ENCODE assay signal across 10 cellular contexts in genomic region chr15:81297580-81298575, GRCh38. TPM values are rescaled to one million over a fixed set of nuclear protein-coding genes. Genes with fewer than 3 reads are reported as not detected.
DNase-seq lines count a peak whose midpoint lies in the region; ATAC-seq and TF ChIP-seq lines count a peak whose summit lies in the region.
"Had no signal": no experiment of that assay in that cellular context is flagged by ENCODE, and none has a peak within 500 bp of the region (broad histone marks: within the 10 kb centered on the region; RNA-seq: fewer than 3 reads in every experiment).

No MANE protein-coding gene starts in this region.

- H3K4me3 ChIP-seq in esophagus (ENCODE audit: low read depth in 1 of 2, low read length in 2 of 2) (peak overlapping the region; percentile 27 to 35), suprapubic skin (peak overlapping the region; percentile 28), prostate gland (peak overlapping the region in 1 of 2 donors; percentile 1)
- H3K4me3 ChIP-seq: SJCRH30 had no signal

- WGBS in esophagus, 2 donors: 61 to 63% methylated on average over 4 of the region's 4 CpGs
- WGBS in suprapubic skin: 70% methylated on average over 3 of the region's 4 CpGs
- WGBS in prostate gland: 90% methylated on average over 4 of the region's 4 CpGs

- H3K27ac ChIP-seq in esophagus (ENCODE audit: low read depth in 2 of 2, low read length in 1 of 2) (peak overlapping the region; percentile 52 to 72), suprapubic skin (peak overlapping the region; percentile 34), prostate gland (peak overlapping the region in 1 of 2 donors; percentile 18)
- H3K27ac ChIP-seq: SJCRH30 had no signal

- H3K9me3 ChIP-seq in esophagus (ENCODE audit: control insufficient read depth in 2 of 2, insufficient read depth in 1 of 2, low read depth in 1 of 2, low read length in 1 of 2) (no peaks in the 10 kb centered on the region), suprapubic skin (no peaks in the 10 kb centered on the region), prostate gland (no peaks in the 10 kb centered on the region)
- H3K9me3 ChIP-seq: SJCRH30 had no signal

- H3K36me3 ChIP-seq in esophagus (ENCODE audit: control insufficient read depth in 2 of 2, insufficient read depth in 2 of 2, low read length in 1 of 2) (no peaks in the 10 kb centered on the region), suprapubic skin (peaks cover 31% of the 10 kb centered on the region), prostate gland (no peaks in the 10 kb centered on the region)
- H3K36me3 ChIP-seq: SJCRH30 had no signal

- no peak for TF ChIP-seq EP300 in suprapubic skin (IDR thresholded peaks at IDR 0.05)

- peaks cover 94% of the 10 kb centered on the region for H3K4me1 Mint-ChIP-seq in activated T-cell treated with anti-CD3 and anti-CD28 coated beads, Interleukin-2, amount 50 U/mL, for 4 hours (ENCODE audit: low read depth)
- H3K4me1 Mint-ChIP-seq in T-helper 2 cell treated with Interferon-gamma antibody and Interleukin-4, amounts not matched to agents 5 μg/mL and 100 μg/mL, for 36 hours (ENCODE audit: low read depth): peaks cover 52% of the 10 kb centered on the region

- peaks cover 3 to 7% of the 10 kb centered on the region in 2 donors for H3K4me1 ChIP-seq in esophagus (ENCODE audit: control insufficient read depth in 2 of 2, insufficient read depth in 2 of 2, low read length in 1 of 2)
- H3K4me1 ChIP-seq in suprapubic skin: peaks cover 58% of the 10 kb centered on the region
- no peaks in the 10 kb centered on the region for H3K4me1 ChIP-seq in prostate gland (replicated peaks)

- TF ChIP-seq CTCF in suprapubic skin (IDR thresholded peaks at IDR 0.05): no peak
- no peak for TF ChIP-seq CTCF in prostate gland (IDR thresholded peaks at IDR 0.05)

- DNase-seq in activated T-cell treated with anti-CD3 and anti-CD28 coated beads, Interleukin-2, amount 50 U/mL, for 4 hours: no peak
- DNase-seq in activated T-cell treated with anti-CD3 and anti-CD28 coated beads, Interleukin-2, amount 50 U/mL, for 1 hour: no peak
- no peak for DNase-seq in T-helper 2 cell treated with Interferon-gamma antibody and Interleukin-4, amounts not matched to agents 5 μg/mL and 100 μg/mL, for 36 hours (ENCODE audit: low spot score)
- DNase-seq in suprapubic skin (ENCODE audit: low spot score in 2 of 2): peak in 1 of 2 donors; percentile 41
- no peak for DNase-seq in NCI-H146 (lab: John Stamatoyannopoulos, UW)
- DNase-seq in iPS-NIHi11 (ENCODE audit: low spot score): no peak
- no peak for DNase-seq in prostate gland (ENCODE audit: low spot score)
- DNase-seq: Karpas-422, SJCRH30 had no signal

- no peaks in the 10 kb centered on the region for H3K27me3 Mint-ChIP-seq in activated T-cell treated with anti-CD3 and anti-CD28 coated beads, Interleukin-2, amount 50 U/mL, for 4 hours (ENCODE audit: low read depth)
- no peaks in the 10 kb centered on the region for H3K27me3 Mint-ChIP-seq in T-helper 2 cell treated with Interferon-gamma antibody and Interleukin-4, amounts not matched to agents 5 μg/mL and 100 μg/mL, for 36 hours (ENCODE audit: low read depth)

- peaks cover 38% of the 10 kb centered on the region for H3K36me3 Mint-ChIP-seq in activated T-cell treated with anti-CD3 and anti-CD28 coated beads, Interleukin-2, amount 50 U/mL, for 4 hours (ENCODE audit: insufficient read depth)
- H3K36me3 Mint-ChIP-seq in T-helper 2 cell treated with Interferon-gamma antibody and Interleukin-4, amounts not matched to agents 5 μg/mL and 100 μg/mL, for 36 hours (ENCODE audit: low read depth): peaks cover 66% of the 10 kb centered on the region

- H3K27ac Mint-ChIP-seq in T-helper 2 cell treated with Interferon-gamma antibody and Interleukin-4, amounts not matched to agents 5 μg/mL and 100 μg/mL, for 36 hours: peak overlapping the region; percentile 97

- peak in 1 of 2 donors; percentile 7 for ATAC-seq in activated T-cell treated with anti-CD3 and anti-CD28 coated beads, Interleukin-2, amount 50 U/mL, for 4 hours

- H3K9me3 Mint-ChIP-seq in activated T-cell treated with anti-CD3 and anti-CD28 coated beads, Interleukin-2, amount 50 U/mL, for 4 hours: no peaks in the 10 kb centered on the region
- no peaks in the 10 kb centered on the region for H3K9me3 Mint-ChIP-seq in T-helper 2 cell treated with Interferon-gamma antibody and Interleukin-4, amounts not matched to agents 5 μg/mL and 100 μg/mL, for 36 hours

- intact Hi-C loops in prostate gland (cut with DNase I): no loop called here

- H3K27me3 ChIP-seq in esophagus (ENCODE audit: control insufficient read depth in 1 of 2, insufficient read depth in 2 of 2, low read length in 2 of 2) (no peaks in the 10 kb centered on the region), suprapubic skin (no peaks in the 10 kb centered on the region), prostate gland (replicated peaks; ENCODE audit: insufficient read depth) (no peaks in the 10 kb centered on the region)

- TF ChIP-seq POLR2A in suprapubic skin (IDR thresholded peaks at IDR 0.05) (no peak), prostate gland (IDR thresholded peaks at IDR 0.05) (no peak)

- peak overlapping the region; percentile 98 for H3K4me3 Mint-ChIP-seq in activated T-cell treated with anti-CD3 and anti-CD28 coated beads, Interleukin-2, amount 50 U/mL, for 4 hours
- peak overlapping the region; percentile 97 for H3K4me3 Mint-ChIP-seq in T-helper 2 cell treated with Interferon-gamma antibody and Interleukin-4, amounts not matched to agents 5 μg/mL and 100 μg/mL, for 36 hours

RNA-seq across cellular contexts. Expression of gene STARD5, which starts 26.1 kb away (rescaled TPM):
- total RNA-seq in activated T-cell treated with anti-CD3 and anti-CD28 coated beads, Interleukin-2, amount 50 U/mL, for 4 hours: 1 to 10 TPM; 2.8 to 5.3 (median 3.7) TPM
- polyA plus RNA-seq in esophagus: 10 to 100 TPM; 12.2 to 17.2 TPM
- total RNA-seq in suprapubic skin (10 to 100 TPM; 54.6 to 88.2 (median 67.4) TPM), prostate gland (10 to 100 TPM; 19.6 to 23.2 TPM)
